Comparison of ENCODE assay signal across 8 cellular contexts in the genomic region with DNA sequence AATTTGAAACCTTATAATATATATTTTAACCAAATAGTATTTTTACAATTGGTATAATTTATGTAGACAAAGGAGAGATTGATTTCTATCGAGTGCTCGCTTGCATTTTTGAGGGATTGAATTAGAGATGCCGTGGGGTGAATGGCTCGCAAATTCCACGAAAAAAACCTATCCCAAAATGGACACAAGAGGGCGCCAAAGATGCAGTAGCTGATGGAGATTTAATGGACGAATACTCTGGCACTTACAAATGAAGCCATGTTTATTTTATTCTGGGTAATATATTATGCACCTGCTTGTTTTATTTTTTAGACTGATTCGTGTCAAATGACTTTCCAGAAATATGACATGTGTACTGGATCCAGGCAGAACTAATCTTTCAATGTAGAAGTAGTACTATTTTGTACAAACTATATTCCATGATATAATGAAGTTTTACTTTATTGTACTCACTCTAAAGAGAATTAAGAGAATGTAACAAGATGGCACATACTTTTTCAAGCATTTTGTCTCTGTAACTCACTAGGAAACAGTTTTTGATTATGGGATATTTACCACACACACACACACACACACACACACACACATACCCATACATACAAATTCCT.
DNase-seq lines count a peak whose midpoint lies in the region; ATAC-seq and TF ChIP-seq lines count a peak whose summit lies in the region.

No MANE protein-coding gene starts in this region.

- no peak for TF ChIP-seq POLR2A in prostate gland (IDR thresholded peaks at IDR 0.05)

- no peaks in the 10 kb centered on the region for H3K36me3 ChIP-seq in prostate gland

- no peaks in the 10 kb centered on the region for H3K27me3 ChIP-seq in prostate gland (replicated peaks; ENCODE audit: insufficient read depth)

- ATAC-seq in HG03175 (IDR thresholded peaks at IDR 0.05; ENCODE audit: unreplicated experiment) (peak; percentile 66), HG03095 (IDR thresholded peaks at IDR 0.05; ENCODE audit: unreplicated experiment) (no peak)

- intact Hi-C loops in prostate gland (cut with DNase I) = loop anchor here (10.0 kb wide), 2 partner anchors 1155 to 1545 kb away; a partner anchor contains a TSS

- peak; percentile 10 to 55 for DNase-seq in NOMO-1 (lab: John Stamatoyannopoulos, UW; ENCODE audit: unreplicated experiment in 2 of 2)
- DNase-seq in NOMO-1 treated with dmso at 0.1 percent for 144 hours (lab: John Stamatoyannopoulos, UW; ENCODE audit: unreplicated experiment) = no peak
- peak; percentile 73 for DNase-seq in NCI-H82 (lab: John Stamatoyannopoulos, UW)
- peak; percentile 44 for DNase-seq in activated T-cell treated with anti-CD3 and anti-CD28 coated beads for 1 hour (ENCODE audit: low read depth)
- peak; percentile 81 for DNase-seq in fibroblast of peridontal ligament (ENCODE audit: extremely low read depth)
- no peak for DNase-seq in prostate gland (ENCODE audit: low spot score)

- no peak overlapping the region for H3K27ac ChIP-seq in prostate gland

- TF ChIP-seq CTCF in prostate gland (IDR thresholded peaks at IDR 0.05) = peak; percentile 55 to 68 (median 59)

- H3K4me3 ChIP-seq in prostate gland = no peak overlapping the region

- WGBS in prostate gland = 6% methylated on average over 8 of the region's 8 CpGs

- no peaks in the 10 kb centered on the region for H3K4me1 ChIP-seq in prostate gland (replicated peaks)

- no peaks in the 10 kb centered on the region for H3K9me3 ChIP-seq in prostate gland

Comparison
In these comparisons a context has a peak if more than half of its experiments do, and no peak if none do; other contexts are left out.
1. DNase-seq: peak in NOMO-1 (2 of 2), NCI-H82 (single experiment), activated T-cell treated with anti-CD3 and anti-CD28 coated beads for 1 hour (single experiment) and fibroblast of peridontal ligament (single experiment); none in NOMO-1 treated with dmso at 0.1 percent for 144 hours (single experiment) and prostate gland (single experiment).